Comparison of ENCODE assay signal across 10 cellular contexts in genomic region chr17:47719411-47720152, GRCh38.
A peak's percentile ranks its signal among the peaks of the same experiment; 100 is the strongest.
DNase-seq lines count a peak whose midpoint lies in the region; ATAC-seq, FAIRE-seq and TF ChIP-seq lines count a peak whose summit lies in the region.
"Had no signal": no experiment of that assay in that cellular context is flagged by ENCODE, and none has a peak within 500 bp of the region (broad histone marks: within the 10 kb centered on the region; RNA-seq: fewer than 3 reads in every experiment).

No MANE protein-coding gene starts in this region.

- ATAC-seq in RWPE2 (ENCODE audit: low read depth) (peak; percentile 62), HG03460 (IDR thresholded peaks at IDR 0.05; ENCODE audit: unreplicated experiment) (no peak), HG02623 (IDR thresholded peaks at IDR 0.05; ENCODE audit: unreplicated experiment) (no peak)

- no peak overlapping the region for H3K27ac ChIP-seq in RWPE2 (ENCODE audit: poor library complexity, severe bottlenecking)
- H3K27ac ChIP-seq: uterus had no signal

- no peaks in the 10 kb centered on the region for H3K36me3 ChIP-seq in RWPE2 (ENCODE audit: low read depth)
- H3K36me3 ChIP-seq in adipocyte (ENCODE audit: control insufficient read depth, insufficient read depth, low read length, severe bottlenecking): no peaks in the 10 kb centered on the region
- H3K36me3 ChIP-seq: uterus had no signal

- no peak for DNase-seq in GM19239 (ENCODE audit: insufficient read length, low spot score)
- DNase-seq in RWPE2 (ENCODE audit: low spot score): no peak
- peak; percentile 52 for DNase-seq in adipocyte (ENCODE audit: low read depth)
- peak; percentile 66 for DNase-seq in stimulated activated CD4-positive, alpha-beta T cell treated with anti-CD3 and anti-CD28 coated beads, Interleukin-4, amount 100 ng/mL, for 1 hour
- DNase-seq in NCI-H524 treated with DMSO at 0.1 percent for 48 hours (lab: John Stamatoyannopoulos, UW): no peak
- no peak for DNase-seq in effector CD8-positive, alpha-beta T cell (lab: John Stamatoyannopoulos, UW)
- DNase-seq: uterus had no signal

- H3K4me1 ChIP-seq in RWPE2 (ENCODE audit: insufficient read depth, poor library complexity, severe bottlenecking): peaks cover 9% of the 10 kb centered on the region
- peaks cover 8% of the 10 kb centered on the region for H3K4me1 ChIP-seq in adipocyte (ENCODE audit: control insufficient read depth, insufficient read depth, low read length)
- H3K4me1 ChIP-seq: uterus had no signal

- FAIRE-seq in GM19239 (lab: Jason Lieb, UNC): peak; percentile 68
- FAIRE-seq: islet of Langerhans had no signal

- H3K27me3 ChIP-seq in RWPE2 (ENCODE audit: insufficient read depth, poor library complexity, severe bottlenecking) (peaks cover 10% of the 10 kb centered on the region), adipocyte (replicated peaks; ENCODE audit: control insufficient read depth, insufficient read depth, low read length) (peaks cover 62% of the 10 kb centered on the region)

- TF ChIP-seq CTCF in RWPE2 (IDR thresholded peaks at IDR 0.05; ENCODE audit: poor library complexity, severe bottlenecking): no peak

- H3K4me3 ChIP-seq in RWPE2 (ENCODE audit: severe bottlenecking) (no peak overlapping the region), adipocyte (ENCODE audit: low read length) (no peak overlapping the region)
- H3K4me3 ChIP-seq: uterus had no signal

- H3K9me3 ChIP-seq in RWPE2 (ENCODE audit: severe bottlenecking): no peaks in the 10 kb centered on the region
- no peaks in the 10 kb centered on the region for H3K9me3 ChIP-seq in adipocyte (ENCODE audit: control insufficient read depth, low read length)
- H3K9me3 ChIP-seq: uterus had no signal

- no peak overlapping the region for H3K9ac ChIP-seq in adipocyte (ENCODE audit: low read length)

Comparison
In these comparisons a context has a peak if more than half of its experiments do, and no peak if none do; other contexts are left out.
1. DNase-seq: peak in adipocyte (single experiment) and stimulated activated CD4-positive, alpha-beta T cell treated with anti-CD3 and anti-CD28 coated beads, Interleukin-4, amount 100 ng/mL, for 1 hour (single experiment); none in GM19239 (single experiment), RWPE2 (single experiment), NCI-H524 treated with DMSO at 0.1 percent for 48 hours (single experiment) and effector CD8-positive, alpha-beta T cell (single experiment).